11 cellular contexts compared by ENCODE assay signal in genomic region chr7:111527545-111527944, GRCh38. TPM values are rescaled to one million over a fixed set of nuclear protein-coding genes. Genes with fewer than 3 reads are reported as not detected.
DNase-seq lines count a peak whose midpoint lies in the region; ATAC-seq lines count a peak whose summit lies in the region.
"Had no signal": no experiment of that assay in that cellular context is flagged by ENCODE, and none has a peak within 500 bp of the region (broad histone marks: within the 10 kb centered on the region; RNA-seq: fewer than 3 reads in every experiment).

No MANE protein-coding gene starts in this region.

- no peak for DNase-seq in activated naive CD4-positive, alpha-beta T cell treated with Interleukin-2 at 50 U/mL for 16 hours
- DNase-seq in NCI-H2171 (lab: John Stamatoyannopoulos, UW) (no peak), NCI-H774 (lab: John Stamatoyannopoulos, UW) (no peak)
- no peak for DNase-seq in activated naive CD4-positive, alpha-beta T cell treated with anti-CD3 and anti-CD28 coated beads for 36 hours
- DNase-seq: stimulated activated naive CD4-positive, alpha-beta T cell treated with Interleukin-2 at 50 U/mL for 16 hours had no signal

- no peak overlapping the region for H3K4me3 Mint-ChIP-seq in activated naive CD4-positive, alpha-beta T cell treated with anti-CD3 and anti-CD28 coated beads for 36 hours
- H3K4me3 Mint-ChIP-seq: T-helper 1 cell treated with Interleukin-12 subunit alpha and Interleukin-12 subunit beta and Interleukin-4 antibody, amounts not matched to agents 30 μg/mL and 1 μg/mL, for 36 hours had no signal

- H3K27me3 ChIP-seq in endocrine pancreas (ENCODE audit: control insufficient read depth, insufficient read depth, low read length): no peaks in the 10 kb centered on the region

- peak; percentile 82 for ATAC-seq in GM18868 (IDR thresholded peaks at IDR 0.05; ENCODE audit: unreplicated experiment)
- ATAC-seq in GM21576 (IDR thresholded peaks at IDR 0.05; ENCODE audit: unreplicated experiment): peak; percentile 91
- ATAC-seq in HG03196 (IDR thresholded peaks at IDR 0.05; ENCODE audit: unreplicated experiment): peak; percentile 89

- H3K9ac ChIP-seq in endocrine pancreas (ENCODE audit: control insufficient read depth, insufficient read depth, low read length): no peak overlapping the region

- H3K36me3 ChIP-seq in endocrine pancreas (ENCODE audit: control insufficient read depth, insufficient read depth, low read length): no peaks in the 10 kb centered on the region

- peaks cover 22% of the 10 kb centered on the region for H3K4me1 ChIP-seq in endocrine pancreas (ENCODE audit: control insufficient read depth, insufficient read depth, low read length)

- H3K4me1 Mint-ChIP-seq in activated naive CD4-positive, alpha-beta T cell treated with anti-CD3 and anti-CD28 coated beads for 36 hours (ENCODE audit: low read depth): peaks cover 18% of the 10 kb centered on the region

- H3K9me3 Mint-ChIP-seq in activated naive CD4-positive, alpha-beta T cell treated with anti-CD3 and anti-CD28 coated beads for 36 hours: no peaks in the 10 kb centered on the region
- H3K9me3 Mint-ChIP-seq: T-helper 1 cell treated with Interleukin-12 subunit alpha and Interleukin-12 subunit beta and Interleukin-4 antibody, amounts not matched to agents 30 μg/mL and 1 μg/mL, for 36 hours had no signal

- no peaks in the 10 kb centered on the region for H3K27me3 Mint-ChIP-seq in activated naive CD4-positive, alpha-beta T cell treated with anti-CD3 and anti-CD28 coated beads for 36 hours (ENCODE audit: low read depth)

- H3K4me3 ChIP-seq in endocrine pancreas (ENCODE audit: control insufficient read depth, insufficient read depth, low read length): peak overlapping the region; percentile 32
- H3K4me3 ChIP-seq: smooth muscle cell had no signal

- no peaks in the 10 kb centered on the region for H3K9me3 ChIP-seq in endocrine pancreas (ENCODE audit: control insufficient read depth, low read length)

- intact Hi-C loops in activated naive CD4-positive, alpha-beta T cell treated with anti-CD3 and anti-CD28 coated beads for 36 hours (cut with micrococcal nuclease): no loop called here

- H3K36me3 Mint-ChIP-seq in activated naive CD4-positive, alpha-beta T cell treated with anti-CD3 and anti-CD28 coated beads for 36 hours (ENCODE audit: low read depth): peaks cover 10% of the 10 kb centered on the region

- H3K27ac Mint-ChIP-seq in activated naive CD4-positive, alpha-beta T cell treated with anti-CD3 and anti-CD28 coated beads for 36 hours: no peak overlapping the region
- H3K27ac Mint-ChIP-seq: T-helper 1 cell treated with Interleukin-12 subunit alpha and Interleukin-12 subunit beta and Interleukin-4 antibody, amounts not matched to agents 30 μg/mL and 1 μg/mL, for 36 hours had no signal

- CTCF ChIA-PET in activated naive CD4-positive, alpha-beta T cell treated with anti-CD3 and anti-CD28 coated beads for 36 hours (lab: Charles Lee): no interaction called here

RNA-seq across cellular contexts. Expression of gene IMMP2L, which starts 34.7 kb away (rescaled TPM):
- 10 to 100 TPM; 24.4 to 26.6 TPM for total RNA-seq in activated naive CD4-positive, alpha-beta T cell treated with anti-CD3 and anti-CD28 coated beads for 36 hours
